1 cellular context compared by ENCODE assay signal in the genomic region with DNA sequence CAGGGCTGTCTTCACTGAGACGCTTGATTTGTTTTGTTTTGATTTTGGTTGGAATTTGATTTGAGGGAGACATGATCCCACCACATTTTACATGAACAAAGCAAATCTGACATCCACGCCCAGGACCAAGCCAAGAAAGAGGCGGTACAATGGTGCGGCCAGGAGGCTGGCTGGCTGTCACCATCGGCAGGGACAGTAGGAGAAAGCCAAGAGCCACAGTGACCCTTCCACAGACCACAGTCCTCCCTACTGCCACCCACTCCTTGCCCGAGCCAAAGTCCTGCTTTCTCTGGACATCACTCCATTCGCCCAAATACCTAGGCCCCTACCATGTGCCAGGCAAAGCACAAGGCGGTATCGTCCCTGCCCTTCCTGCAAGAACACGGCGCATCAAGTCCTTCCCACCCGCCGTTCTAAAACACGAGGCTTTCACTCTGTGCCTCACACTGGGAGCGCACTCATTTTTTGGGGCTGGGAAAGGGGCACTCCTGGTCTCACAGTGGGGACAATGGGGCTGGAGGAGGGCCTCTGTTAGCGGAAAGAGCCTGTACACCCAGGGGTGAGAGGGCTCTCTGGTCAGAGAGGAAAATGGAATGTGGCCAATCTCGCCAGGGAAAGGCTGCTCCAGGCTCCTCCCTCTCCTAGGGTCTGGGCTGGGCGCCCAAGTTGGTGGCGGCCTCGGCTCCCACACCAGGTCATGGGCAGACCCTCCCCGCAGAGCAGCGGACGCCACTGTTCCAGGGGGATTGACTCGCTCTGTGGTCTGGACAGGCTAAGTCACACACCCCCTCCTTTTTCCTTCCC.
TF ChIP-seq lines count a peak whose summit lies in the region.

No MANE protein-coding gene starts in this region.

TF ChIP-seq in K562, 482 proteins besides CTCF, POLR2A, EP300 and RAD21:
- TF ChIP-seq ZNF263 (CRISPR knock-in tag; IDR thresholded peaks at IDR 0.05; ENCODE audit: borderline replicate concordance) (peak; percentile 45; the same call in 1 of the 2 replicates), POLR2G (IDR thresholded peaks at IDR 0.05; ENCODE audit: low read depth, low read length) (peak; percentile 18; the same call in 1 of the 2 replicates)
- TF ChIP-seq, protein P1, sequence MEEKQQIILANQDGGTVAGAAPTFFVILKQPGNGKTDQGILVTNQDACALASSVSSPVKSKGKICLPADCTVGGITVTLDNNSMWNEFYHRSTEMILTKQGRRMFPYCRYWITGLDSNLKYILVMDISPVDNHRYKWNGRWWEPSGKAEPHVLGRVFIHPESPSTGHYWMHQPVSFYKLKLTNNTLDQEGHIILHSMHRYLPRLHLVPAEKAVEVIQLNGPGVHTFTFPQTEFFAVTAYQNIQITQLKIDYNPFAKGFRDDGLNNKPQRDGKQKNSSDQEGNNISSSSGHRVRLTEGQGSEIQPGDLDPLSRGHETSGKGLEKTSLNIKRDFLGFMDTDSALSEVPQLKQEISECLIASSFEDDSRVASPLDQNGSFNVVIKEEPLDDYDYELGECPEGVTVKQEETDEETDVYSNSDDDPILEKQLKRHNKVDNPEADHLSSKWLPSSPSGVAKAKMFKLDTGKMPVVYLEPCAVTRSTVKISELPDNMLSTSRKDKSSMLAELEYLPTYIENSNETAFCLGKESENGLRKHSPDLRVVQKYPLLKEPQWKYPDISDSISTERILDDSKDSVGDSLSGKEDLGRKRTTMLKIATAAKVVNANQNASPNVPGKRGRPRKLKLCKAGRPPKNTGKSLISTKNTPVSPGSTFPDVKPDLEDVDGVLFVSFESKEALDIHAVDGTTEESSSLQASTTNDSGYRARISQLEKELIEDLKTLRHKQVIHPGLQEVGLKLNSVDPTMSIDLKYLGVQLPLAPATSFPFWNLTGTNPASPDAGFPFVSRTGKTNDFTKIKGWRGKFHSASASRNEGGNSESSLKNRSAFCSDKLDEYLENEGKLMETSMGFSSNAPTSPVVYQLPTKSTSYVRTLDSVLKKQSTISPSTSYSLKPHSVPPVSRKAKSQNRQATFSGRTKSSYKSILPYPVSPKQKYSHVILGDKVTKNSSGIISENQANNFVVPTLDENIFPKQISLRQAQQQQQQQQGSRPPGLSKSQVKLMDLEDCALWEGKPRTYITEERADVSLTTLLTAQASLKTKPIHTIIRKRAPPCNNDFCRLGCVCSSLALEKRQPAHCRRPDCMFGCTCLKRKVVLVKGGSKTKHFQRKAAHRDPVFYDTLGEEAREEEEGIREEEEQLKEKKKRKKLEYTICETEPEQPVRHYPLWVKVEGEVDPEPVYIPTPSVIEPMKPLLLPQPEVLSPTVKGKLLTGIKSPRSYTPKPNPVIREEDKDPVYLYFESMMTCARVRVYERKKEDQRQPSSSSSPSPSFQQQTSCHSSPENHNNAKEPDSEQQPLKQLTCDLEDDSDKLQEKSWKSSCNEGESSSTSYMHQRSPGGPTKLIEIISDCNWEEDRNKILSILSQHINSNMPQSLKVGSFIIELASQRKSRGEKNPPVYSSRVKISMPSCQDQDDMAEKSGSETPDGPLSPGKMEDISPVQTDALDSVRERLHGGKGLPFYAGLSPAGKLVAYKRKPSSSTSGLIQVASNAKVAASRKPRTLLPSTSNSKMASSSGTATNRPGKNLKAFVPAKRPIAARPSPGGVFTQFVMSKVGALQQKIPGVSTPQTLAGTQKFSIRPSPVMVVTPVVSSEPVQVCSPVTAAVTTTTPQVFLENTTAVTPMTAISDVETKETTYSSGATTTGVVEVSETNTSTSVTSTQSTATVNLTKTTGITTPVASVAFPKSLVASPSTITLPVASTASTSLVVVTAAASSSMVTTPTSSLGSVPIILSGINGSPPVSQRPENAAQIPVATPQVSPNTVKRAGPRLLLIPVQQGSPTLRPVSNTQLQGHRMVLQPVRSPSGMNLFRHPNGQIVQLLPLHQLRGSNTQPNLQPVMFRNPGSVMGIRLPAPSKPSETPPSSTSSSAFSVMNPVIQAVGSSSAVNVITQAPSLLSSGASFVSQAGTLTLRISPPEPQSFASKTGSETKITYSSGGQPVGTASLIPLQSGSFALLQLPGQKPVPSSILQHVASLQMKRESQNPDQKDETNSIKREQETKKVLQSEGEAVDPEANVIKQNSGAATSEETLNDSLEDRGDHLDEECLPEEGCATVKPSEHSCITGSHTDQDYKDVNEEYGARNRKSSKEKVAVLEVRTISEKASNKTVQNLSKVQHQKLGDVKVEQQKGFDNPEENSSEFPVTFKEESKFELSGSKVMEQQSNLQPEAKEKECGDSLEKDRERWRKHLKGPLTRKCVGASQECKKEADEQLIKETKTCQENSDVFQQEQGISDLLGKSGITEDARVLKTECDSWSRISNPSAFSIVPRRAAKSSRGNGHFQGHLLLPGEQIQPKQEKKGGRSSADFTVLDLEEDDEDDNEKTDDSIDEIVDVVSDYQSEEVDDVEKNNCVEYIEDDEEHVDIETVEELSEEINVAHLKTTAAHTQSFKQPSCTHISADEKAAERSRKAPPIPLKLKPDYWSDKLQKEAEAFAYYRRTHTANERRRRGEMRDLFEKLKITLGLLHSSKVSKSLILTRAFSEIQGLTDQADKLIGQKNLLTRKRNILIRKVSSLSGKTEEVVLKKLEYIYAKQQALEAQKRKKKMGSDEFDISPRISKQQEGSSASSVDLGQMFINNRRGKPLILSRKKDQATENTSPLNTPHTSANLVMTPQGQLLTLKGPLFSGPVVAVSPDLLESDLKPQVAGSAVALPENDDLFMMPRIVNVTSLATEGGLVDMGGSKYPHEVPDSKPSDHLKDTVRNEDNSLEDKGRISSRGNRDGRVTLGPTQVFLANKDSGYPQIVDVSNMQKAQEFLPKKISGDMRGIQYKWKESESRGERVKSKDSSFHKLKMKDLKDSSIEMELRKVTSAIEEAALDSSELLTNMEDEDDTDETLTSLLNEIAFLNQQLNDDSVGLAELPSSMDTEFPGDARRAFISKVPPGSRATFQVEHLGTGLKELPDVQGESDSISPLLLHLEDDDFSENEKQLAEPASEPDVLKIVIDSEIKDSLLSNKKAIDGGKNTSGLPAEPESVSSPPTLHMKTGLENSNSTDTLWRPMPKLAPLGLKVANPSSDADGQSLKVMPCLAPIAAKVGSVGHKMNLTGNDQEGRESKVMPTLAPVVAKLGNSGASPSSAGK (IDR thresholded peaks at IDR 0.05): no peak
- TF ChIP-seq, protein P2, sequence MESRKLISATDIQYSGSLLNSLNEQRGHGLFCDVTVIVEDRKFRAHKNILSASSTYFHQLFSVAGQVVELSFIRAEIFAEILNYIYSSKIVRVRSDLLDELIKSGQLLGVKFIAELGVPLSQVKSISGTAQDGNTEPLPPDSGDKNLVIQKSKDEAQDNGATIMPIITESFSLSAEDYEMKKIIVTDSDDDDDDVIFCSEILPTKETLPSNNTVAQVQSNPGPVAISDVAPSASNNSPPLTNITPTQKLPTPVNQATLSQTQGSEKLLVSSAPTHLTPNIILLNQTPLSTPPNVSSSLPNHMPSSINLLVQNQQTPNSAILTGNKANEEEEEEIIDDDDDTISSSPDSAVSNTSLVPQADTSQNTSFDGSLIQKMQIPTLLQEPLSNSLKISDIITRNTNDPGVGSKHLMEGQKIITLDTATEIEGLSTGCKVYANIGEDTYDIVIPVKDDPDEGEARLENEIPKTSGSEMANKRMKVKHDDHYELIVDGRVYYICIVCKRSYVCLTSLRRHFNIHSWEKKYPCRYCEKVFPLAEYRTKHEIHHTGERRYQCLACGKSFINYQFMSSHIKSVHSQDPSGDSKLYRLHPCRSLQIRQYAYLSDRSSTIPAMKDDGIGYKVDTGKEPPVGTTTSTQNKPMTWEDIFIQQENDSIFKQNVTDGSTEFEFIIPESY (CRISPR knock-in tag; IDR thresholded peaks at IDR 0.05): peak; percentile 77
TF ChIP-seq in K562: peak in this region for 3.
